In genomic region chr13:78777973-78778372, GRCh38 we compare ENCODE assay signal across 9 cellular contexts.
"Had no signal": no experiment of that assay in that cellular context is flagged by ENCODE, and none has a peak within 500 bp of the region (broad histone marks: within the 10 kb centered on the region; RNA-seq: fewer than 3 reads in every experiment).

No MANE protein-coding gene starts in this region.

- H3K9me3 Mint-ChIP-seq: activated naive CD8-positive, alpha-beta T cell treated with anti-CD3 and anti-CD28 coated beads, Interleukin-2, amount 50 U/mL, for 24 hours; nephron; T-helper 2 cell treated with Interferon-gamma antibody and Interleukin-4, amounts not matched to agents 5 μg/mL and 100 μg/mL, for 36 hours; type B pancreatic cell had no signal

- H3K4me1 Mint-ChIP-seq: activated CD4-positive, alpha-beta T cell treated with anti-CD3 and anti-CD28 coated beads for 36 hours; activated naive CD8-positive, alpha-beta T cell treated with anti-CD3 and anti-CD28 coated beads, Interleukin-2, amount 50 U/mL, for 24 hours had no signal

- H3K36me3 Mint-ChIP-seq: type B pancreatic cell had no signal

- H3K4me3 Mint-ChIP-seq: activated CD4-positive, alpha-beta T cell treated with anti-CD3 and anti-CD28 coated beads for 36 hours; activated naive CD8-positive, alpha-beta T cell treated with anti-CD3 and anti-CD28 coated beads, Interleukin-2, amount 50 U/mL, for 24 hours; nephron; T-helper 2 cell treated with Interferon-gamma antibody and Interleukin-4, amounts not matched to agents 5 μg/mL and 100 μg/mL, for 36 hours; type B pancreatic cell had no signal

- H3K27ac Mint-ChIP-seq: activated CD4-positive, alpha-beta T cell treated with anti-CD3 and anti-CD28 coated beads for 36 hours; activated naive CD8-positive, alpha-beta T cell treated with anti-CD3 and anti-CD28 coated beads, Interleukin-2, amount 50 U/mL, for 24 hours; nephron; T-helper 2 cell treated with Interferon-gamma antibody and Interleukin-4, amounts not matched to agents 5 μg/mL and 100 μg/mL, for 36 hours; type B pancreatic cell had no signal

- DNase-seq: activated CD4-positive, alpha-beta T cell treated with anti-CD3 and anti-CD28 coated beads for 36 hours; activated naive CD4-positive, alpha-beta T cell treated with Interleukin-2 at 50 U/mL for 16 hours; activated naive CD8-positive, alpha-beta T cell treated with anti-CD3 and anti-CD28 coated beads, Interleukin-2, amount 50 U/mL, for 24 hours; hippocampal formation; sigmoid colon; stimulated activated naive CD4-positive, alpha-beta T cell treated with Interleukin-2 at 50 U/mL for 16 hours had no signal
